In the genomic region with DNA sequence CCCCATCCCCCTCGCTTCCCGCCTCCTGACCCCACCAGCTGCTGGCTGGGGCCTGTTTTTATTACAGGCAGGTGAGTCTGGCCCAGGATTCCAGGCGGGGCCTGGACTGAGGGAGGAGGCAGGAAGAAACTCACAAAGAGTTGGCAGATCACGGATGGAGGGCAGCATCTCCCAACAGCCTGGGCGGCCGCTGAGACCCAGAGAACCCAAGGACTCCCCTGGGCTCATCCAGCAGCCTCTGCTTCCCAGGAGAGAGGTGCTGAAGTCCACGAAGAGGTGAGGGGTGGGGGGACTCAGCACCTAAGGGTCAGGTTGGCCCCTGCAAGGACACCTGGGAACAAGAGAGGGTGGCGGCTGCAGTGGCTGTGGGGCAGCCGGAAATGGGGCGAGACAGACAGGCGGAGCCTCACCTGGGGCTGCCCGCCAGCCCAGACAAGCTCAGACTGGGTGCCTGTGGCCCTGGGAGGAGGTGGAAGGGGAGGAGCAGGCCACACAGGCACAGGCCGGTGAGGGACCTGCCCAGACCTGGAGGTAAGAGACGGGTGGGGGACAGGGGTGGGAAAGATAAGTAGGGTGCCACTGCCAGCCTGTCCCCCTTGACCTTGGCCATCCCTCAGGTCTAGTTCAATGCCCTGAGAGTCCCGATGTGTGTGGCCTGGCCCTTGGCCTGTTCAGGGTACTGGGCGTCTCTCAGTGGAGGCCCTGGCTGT, we compare ENCODE assay signal across 9 cellular contexts. TPM values are rescaled to one million over a fixed set of nuclear protein-coding genes. Genes with fewer than 3 reads are reported as not detected.
DNase-seq lines count a peak whose midpoint lies in the region; ATAC-seq and TF ChIP-seq lines count a peak whose summit lies in the region.
"Had no signal": no experiment of that assay in that cellular context is flagged by ENCODE, and none has a peak within 500 bp of the region (broad histone marks: within the 10 kb centered on the region; RNA-seq: fewer than 3 reads in every experiment).

No MANE protein-coding gene starts in this region.

- peaks cover 39% of the 10 kb centered on the region for H3K27me3 Mint-ChIP-seq in activated naive CD4-positive, alpha-beta T cell treated with anti-CD3 and anti-CD28 coated beads, Interleukin-2, amount 10 ng/mL, durations not matched to agents 7 days and 5 days

- no peaks in the 10 kb centered on the region for H3K4me1 ChIP-seq in urinary bladder (ENCODE audit: insufficient read depth)
- H3K4me1 ChIP-seq in ascending aorta, result no peaks in the 10 kb centered on the region

- H3K9me3 ChIP-seq in ascending aorta, result no peaks in the 10 kb centered on the region

- peak; percentile 17 for DNase-seq in activated naive CD4-positive, alpha-beta T cell treated with anti-CD3 and anti-CD28 coated beads, Interleukin-2, amount 10 ng/mL, durations not matched to agents 7 days and 5 days
- no peak for DNase-seq in activated naive CD4-positive, alpha-beta T cell treated with anti-CD3 and anti-CD28 coated beads, Interleukin-2, amount 50 U/mL, for 16 hours
- DNase-seq in SHP77 treated with DMSO at 0.1 percent for 48 hours (lab: John Stamatoyannopoulos, UW) (peak; percentile 46), left lobe of liver (ENCODE audit: low spot score) (no peak), ascending aorta (ENCODE audit: low spot score in 2 of 2) (no peak)

- CTCF ChIA-PET in activated naive CD4-positive, alpha-beta T cell treated with anti-CD3 and anti-CD28 coated beads, Interleukin-2, amount 10 ng/mL, durations not matched to agents 7 days and 5 days (lab: Charles Lee), result no interaction called here

- no peak overlapping the region for H3K4me3 Mint-ChIP-seq in activated naive CD4-positive, alpha-beta T cell treated with anti-CD3 and anti-CD28 coated beads, Interleukin-2, amount 10 ng/mL, durations not matched to agents 7 days and 5 days

- peak overlapping the region; percentile 55 for H3K27ac ChIP-seq in urinary bladder (ENCODE audit: low read depth)
- no peak overlapping the region for H3K27ac ChIP-seq in ascending aorta

- no peak overlapping the region for H3K27ac Mint-ChIP-seq in activated naive CD4-positive, alpha-beta T cell treated with anti-CD3 and anti-CD28 coated beads, Interleukin-2, amount 10 ng/mL, durations not matched to agents 7 days and 5 days

- H3K9me3 Mint-ChIP-seq in activated naive CD4-positive, alpha-beta T cell treated with anti-CD3 and anti-CD28 coated beads, Interleukin-2, amount 10 ng/mL, durations not matched to agents 7 days and 5 days, result no peaks in the 10 kb centered on the region

- intact Hi-C loops in ascending aorta (cut with DNase I), result no loop called here

- H3K36me3 Mint-ChIP-seq in activated naive CD4-positive, alpha-beta T cell treated with anti-CD3 and anti-CD28 coated beads, Interleukin-2, amount 10 ng/mL, durations not matched to agents 7 days and 5 days, result no peaks in the 10 kb centered on the region

- 79% methylated on average over 16 of the region's 16 CpGs for WGBS in urinary bladder

- H3K4me3 ChIP-seq in urinary bladder (ENCODE audit: low read depth, low read length), result peak overlapping the region; percentile 15
- no peak overlapping the region for H3K4me3 ChIP-seq in ascending aorta

- peaks cover 1% of the 10 kb centered on the region for H3K4me1 Mint-ChIP-seq in activated naive CD4-positive, alpha-beta T cell treated with anti-CD3 and anti-CD28 coated beads, Interleukin-2, amount 10 ng/mL, durations not matched to agents 7 days and 5 days

- peak; percentile 64 for ATAC-seq in left lobe of liver
- ATAC-seq in GM18873 (IDR thresholded peaks at IDR 0.05; ENCODE audit: low FRiP score, unreplicated experiment), result no peak
- ATAC-seq in GM18870 (IDR thresholded peaks at IDR 0.05; ENCODE audit: unreplicated experiment), result no peak

- no peaks in the 10 kb centered on the region for H3K27me3 ChIP-seq in ascending aorta

- H3K36me3 ChIP-seq in urinary bladder (ENCODE audit: insufficient read depth) (no peaks in the 10 kb centered on the region), ascending aorta (no peaks in the 10 kb centered on the region)

- no peak for TF ChIP-seq CTCF in ascending aorta (IDR thresholded peaks at IDR 0.05)

RNA-seq across cellular contexts. Expression of a gene that starts 8.7 kb away (rescaled TPM):
- total RNA-seq in left lobe of liver (5.1 TPM), urinary bladder (11.5 TPM), ascending aorta (343 TPM)
- 36.1 TPM for polyA plus RNA-seq in urinary bladder

RNA-seq across cellular contexts. Expression of a gene that starts 48.3 kb away (rescaled TPM):
- total RNA-seq in left lobe of liver, result 0.43 TPM
- total RNA-seq in urinary bladder, result 1.2 TPM
- polyA plus RNA-seq in urinary bladder, result 1.5 TPM
- not detected for total RNA-seq in ascending aorta
- total RNA-seq: LHCN-M2 had no signal

Comparison
In these comparisons a context has a peak if more than half of its experiments do, and no peak if none do; other contexts are left out.
1. DNase-seq: peak in activated naive CD4-positive, alpha-beta T cell treated with anti-CD3 and anti-CD28 coated beads, Interleukin-2, amount 10 ng/mL, durations not matched to agents 7 days and 5 days (single experiment) and SHP77 treated with DMSO at 0.1 percent for 48 hours (single experiment); none in activated naive CD4-positive, alpha-beta T cell treated with anti-CD3 and anti-CD28 coated beads, Interleukin-2, amount 50 U/mL, for 16 hours (single experiment), left lobe of liver (single experiment) and ascending aorta (0 of 2).
2. RNA of a gene that starts 8.7 kb away (total RNA-seq): 343 TPM in ascending aorta (single experiment); 11.5 TPM in urinary bladder (single experiment) and 5.1 TPM in left lobe of liver (single experiment); every median in the first group is over 10 times any median in the second.